10 cellular contexts compared by ENCODE assay signal in genomic region chr6:109456710-109457595, GRCh38. TPM values are rescaled to one million over a fixed set of nuclear protein-coding genes. Genes with fewer than 3 reads are reported as not detected.
DNase-seq lines count a peak whose midpoint lies in the region; ATAC-seq, FAIRE-seq and TF ChIP-seq lines count a peak whose summit lies in the region.
"Had no signal": no experiment of that assay in that cellular context is flagged by ENCODE, and none has a peak within 500 bp of the region (broad histone marks: within the 10 kb centered on the region; RNA-seq: fewer than 3 reads in every experiment).

No MANE protein-coding gene starts in this region.

- ATAC-seq in lower lobe of right lung: peak; percentile 23 to 62
- ATAC-seq in HG02588 (IDR thresholded peaks at IDR 0.05; ENCODE audit: unreplicated experiment): no peak

- H3K4me1 ChIP-seq in lower lobe of right lung (peaks cover 53% of the 10 kb centered on the region), vagina (peaks cover 49% of the 10 kb centered on the region)

- H3K27me3 ChIP-seq in bronchial epithelial cell (ENCODE audit: control insufficient read depth, insufficient read depth, low read length): no peaks in the 10 kb centered on the region
- H3K27me3 ChIP-seq in lower lobe of right lung (ENCODE audit: low read depth): no peaks in the 10 kb centered on the region
- H3K27me3 ChIP-seq in vagina: no peaks in the 10 kb centered on the region
- H3K27me3 ChIP-seq: ovary had no signal

- peak overlapping the region; percentile 75 for H3K4me3 ChIP-seq in HFF-Myc (replicated peaks; ENCODE audit: low read depth, low read length)
- no peak overlapping the region for H3K4me3 ChIP-seq in bronchial epithelial cell (ENCODE audit: low read depth, low read length)
- peak overlapping the region; percentile 86 for H3K4me3 ChIP-seq in lower lobe of right lung
- peak overlapping the region; percentile 60 to 78 for H3K4me3 ChIP-seq in vagina

- FAIRE-seq in bronchial epithelial cell (lab: Jason Lieb, UNC): no peak

- peaks cover 3% of the 10 kb centered on the region for H3K36me3 ChIP-seq in bronchial epithelial cell (ENCODE audit: control insufficient read depth, insufficient read depth, low read length)
- peaks cover 20% of the 10 kb centered on the region for H3K36me3 ChIP-seq in lower lobe of right lung
- peaks cover 0 to 7% of the 10 kb centered on the region in 2 donors for H3K36me3 ChIP-seq in vagina
- H3K36me3 ChIP-seq: ovary had no signal

- TF ChIP-seq CTCF in AG09319 (IDR thresholded peaks at IDR 0.05; ENCODE audit: low read depth, low read length): no peak
- TF ChIP-seq CTCF in HFF-Myc (IDR thresholded peaks at IDR 0.05; ENCODE audit: low read depth, low read length, missing control alignments): no peak
- TF ChIP-seq CTCF in bronchial epithelial cell (IDR thresholded peaks at IDR 0.05; ENCODE audit: insufficient read depth, low read length, severe bottlenecking): no peak
- TF ChIP-seq CTCF in lower lobe of right lung (IDR thresholded peaks at IDR 0.05): no peak
- TF ChIP-seq CTCF in vagina (IDR thresholded peaks at IDR 0.05): no peak

- H3K9me3 ChIP-seq in lower lobe of right lung: no peaks in the 10 kb centered on the region
- H3K9me3 ChIP-seq in vagina: no peaks in the 10 kb centered on the region
- H3K9me3 ChIP-seq: ovary had no signal

- DNase-seq in AG09319 (ENCODE audit: extremely low read depth, low read depth) (peak; percentile 62), HFF-Myc (ENCODE audit: extremely low read depth, low read depth) (no peak), bronchial epithelial cell (ENCODE audit: low read depth) (peak; percentile 12), lower lobe of right lung (peak; percentile 69), vagina (ENCODE audit: extremely low spot score in 2 of 2) (no peak), SKM-1 (lab: John Stamatoyannopoulos, UW; ENCODE audit: unreplicated experiment) (no peak), RKO (ENCODE audit: low spot score) (no peak)

- intact Hi-C loops in lower lobe of right lung (cut with DNase I) (no loop called here), vagina (cut with DNase I) (no loop called here)

- no peak for TF ChIP-seq POLR2A in vagina (IDR thresholded peaks at IDR 0.05)

- peak overlapping the region; percentile 89 for H3K27ac ChIP-seq in lower lobe of right lung
- peak overlapping the region; percentile 84 for H3K27ac ChIP-seq in vagina
- H3K27ac ChIP-seq: HL-60, ovary had no signal

RNA-seq across cellular contexts. Expression of gene MICAL1, which starts 1.4 kb away (rescaled TPM):
- 12.4 and 14.2 TPM in 2 replicates for total RNA-seq in bronchial epithelial cell
- total RNA-seq in lower lobe of right lung: 79.4 TPM
- total RNA-seq in vagina: 54.0 TPM

RNA-seq across cellular contexts. Expression of gene SMPD2, which starts 16.4 kb away (rescaled TPM):
- 18.9 and 19.7 TPM in 2 replicates for total RNA-seq in bronchial epithelial cell
- 13.7 TPM for total RNA-seq in lower lobe of right lung
- total RNA-seq in vagina: 21.4 TPM

RNA-seq across cellular contexts. Expression of gene PPIL6, which starts 16.5 kb away (rescaled TPM):
- total RNA-seq in bronchial epithelial cell (8.4 and 9.3 TPM in 2 replicates), lower lobe of right lung (10.6 TPM), vagina (3.9 TPM)

RNA-seq across cellular contexts. Expression of gene ZBTB24, which starts 26.1 kb away (rescaled TPM):
- total RNA-seq in bronchial epithelial cell: 4.6 and 6.3 TPM in 2 replicates
- total RNA-seq in lower lobe of right lung: 8.2 TPM
- total RNA-seq in vagina: 6.6 TPM

Comparison
In these comparisons a context has a peak if more than half of its experiments do, and no peak if none do; other contexts are left out.
1. DNase-seq: peak in AG09319 (single experiment), bronchial epithelial cell (single experiment) and lower lobe of right lung (single experiment); none in HFF-Myc (single experiment), vagina (0 of 2), SKM-1 (single experiment) and RKO (single experiment).